In genomic region chr5:150263801-150264621, GRCh38 we compare ENCODE assay signal across 9 cellular contexts. TPM values are rescaled to one million over a fixed set of nuclear protein-coding genes. Genes with fewer than 3 reads are reported as not detected.
DNase-seq lines count a peak whose midpoint lies in the region; ATAC-seq lines count a peak whose summit lies in the region.
"Had no signal": no experiment of that assay in that cellular context is flagged by ENCODE, and none has a peak within 500 bp of the region (broad histone marks: within the 10 kb centered on the region; RNA-seq: fewer than 3 reads in every experiment).

No MANE protein-coding gene starts in this region.

- DNase-seq in HCEC 1CT (peak; percentile 88), RKO (ENCODE audit: low spot score) (peak; percentile 52), fibroblast of peridontal ligament (ENCODE audit: extremely low read depth) (peak; percentile 74), sciatic nerve (ENCODE audit: low spot score) (no peak)
- DNase-seq in stimulated activated CD4-positive, alpha-beta T cell treated with anti-CD3 and anti-CD28 coated beads, Interleukin-4, amount 100 ng/mL, for 24 hours: no peak
- DNase-seq in stimulated activated CD4-positive, alpha-beta T cell treated with anti-CD3 and anti-CD28 coated beads, Interleukin-15, amount 100 ng/mL, for 24 hours: no peak

- peak; percentile 68 for ATAC-seq in sciatic nerve
- ATAC-seq in HG03095 (IDR thresholded peaks at IDR 0.05; ENCODE audit: unreplicated experiment): no peak
- no peak for ATAC-seq in GM18519 (IDR thresholded peaks at IDR 0.05; ENCODE audit: low FRiP score, unreplicated experiment)

- intact Hi-C loops in sciatic nerve (cut with DNase I): no loop called here

RNA-seq across cellular contexts. Expression of gene CAMK2A, which starts 25.6 kb away (rescaled TPM):
- total RNA-seq in sciatic nerve: 2.5 TPM
- total RNA-seq: subcutaneous adipose tissue had no signal

RNA-seq across cellular contexts. Expression of gene ARSI, which starts 38.7 kb away (rescaled TPM):
- 6.3 TPM for total RNA-seq in sciatic nerve

Comparison
In these comparisons a context has a peak if more than half of its experiments do, and no peak if none do; other contexts are left out.
1. DNase-seq: peak in HCEC 1CT (single experiment), RKO (single experiment) and fibroblast of peridontal ligament (single experiment); none in sciatic nerve (single experiment), stimulated activated CD4-positive, alpha-beta T cell treated with anti-CD3 and anti-CD28 coated beads, Interleukin-4, amount 100 ng/mL, for 24 hours (single experiment) and stimulated activated CD4-positive, alpha-beta T cell treated with anti-CD3 and anti-CD28 coated beads, Interleukin-15, amount 100 ng/mL, for 24 hours (single experiment).